In genomic region chr3:48475188-48475587, GRCh38 we compare ENCODE assay signal across 12 cellular contexts. TPM values are rescaled to one million over a fixed set of nuclear protein-coding genes. Genes with fewer than 3 reads are reported as not detected.
DNase-seq lines count a peak whose midpoint lies in the region; ATAC-seq and TF ChIP-seq lines count a peak whose summit lies in the region.
"Had no signal": no experiment of that assay in that cellular context is flagged by ENCODE, and none has a peak within 500 bp of the region (broad histone marks: within the 10 kb centered on the region; RNA-seq: fewer than 3 reads in every experiment).

No MANE protein-coding gene starts in this region.

- H3K9me3 ChIP-seq in MM.1S (replicated peaks; ENCODE audit: insufficient read depth, low read length): no peaks in the 10 kb centered on the region

- peak overlapping the region; percentile 46 for H3K27ac Mint-ChIP-seq in activated naive CD8-positive, alpha-beta T cell
- H3K27ac Mint-ChIP-seq in activated naive CD8-positive, alpha-beta T cell treated with anti-CD3 and anti-CD28 coated beads, Interleukin-2, amount 50 U/mL, for 24 hours: no peak overlapping the region
- H3K27ac Mint-ChIP-seq in activated T-helper 1 cell treated with anti-CD3 and anti-CD28 coated beads, Interleukin-12 subunit alpha, Interleukin-12 subunit beta, Interleukin-2, Interleukin-4 antibody, amounts not matched to agents 30 ng/mL and 10 ng/mL and 1 ng/mL, durations not matched to agents 14 hours and 24 hours and 36 hours: peak overlapping the region; percentile 82
- peak overlapping the region; percentile 83 to 97 (median 90) for H3K27ac Mint-ChIP-seq in immature natural killer cell
- H3K27ac Mint-ChIP-seq in stimulated activated naive B cell treated with anti-CD40 and anti-IgM and Interleukin-4, amounts not matched to agents 10 μg/mL and 1 μg/mL and 100 μg/mL, for 72 hours: peak overlapping the region; percentile 78

- no peak for TF ChIP-seq CTCF in MM.1S (IDR thresholded peaks at IDR 0.05; ENCODE audit: low read length)

- no peak overlapping the region for H2AFZ ChIP-seq in MM.1S (ENCODE audit: low read length)

- no peak overlapping the region for H3K4me2 ChIP-seq in MM.1S (ENCODE audit: low read depth, low read length)

- H3K4me1 ChIP-seq in MM.1S (ENCODE audit: low read length): peaks cover 17% of the 10 kb centered on the region

- H4K20me1 ChIP-seq in MM.1S (ENCODE audit: insufficient read depth, low read length): no peaks in the 10 kb centered on the region

- H3K4me3 Mint-ChIP-seq in activated naive CD8-positive, alpha-beta T cell: no peak overlapping the region
- H3K4me3 Mint-ChIP-seq in activated naive CD8-positive, alpha-beta T cell treated with anti-CD3 and anti-CD28 coated beads, Interleukin-2, amount 50 U/mL, for 24 hours: no peak overlapping the region
- no peak overlapping the region for H3K4me3 Mint-ChIP-seq in activated T-helper 1 cell treated with anti-CD3 and anti-CD28 coated beads, Interleukin-12 subunit alpha, Interleukin-12 subunit beta, Interleukin-2, Interleukin-4 antibody, amounts not matched to agents 30 ng/mL and 10 ng/mL and 1 ng/mL, durations not matched to agents 14 hours and 24 hours and 36 hours
- no peak overlapping the region for H3K4me3 Mint-ChIP-seq in immature natural killer cell
- H3K4me3 Mint-ChIP-seq in stimulated activated naive B cell treated with anti-CD40 and anti-IgM and Interleukin-4, amounts not matched to agents 10 μg/mL and 1 μg/mL and 100 μg/mL, for 72 hours: no peak overlapping the region

- no peaks in the 10 kb centered on the region for H3K36me3 ChIP-seq in MM.1S (replicated peaks; ENCODE audit: insufficient read depth, low read length)
- H3K36me3 ChIP-seq: brain microvascular endothelial cell had no signal

- H3K9ac ChIP-seq in MM.1S (ENCODE audit: low read length): no peak overlapping the region

- peaks cover 61% of the 10 kb centered on the region for H3K4me1 Mint-ChIP-seq in activated naive CD8-positive, alpha-beta T cell (ENCODE audit: low read depth)
- peaks cover 61% of the 10 kb centered on the region for H3K4me1 Mint-ChIP-seq in activated naive CD8-positive, alpha-beta T cell treated with anti-CD3 and anti-CD28 coated beads, Interleukin-2, amount 50 U/mL, for 24 hours
- H3K4me1 Mint-ChIP-seq in activated T-helper 1 cell treated with anti-CD3 and anti-CD28 coated beads, Interleukin-12 subunit alpha, Interleukin-12 subunit beta, Interleukin-2, Interleukin-4 antibody, amounts not matched to agents 30 ng/mL and 10 ng/mL and 1 ng/mL, durations not matched to agents 14 hours and 24 hours and 36 hours (ENCODE audit: low read depth): peaks cover 61% of the 10 kb centered on the region
- peaks cover 49 to 67% of the 10 kb centered on the region in 2 donors for H3K4me1 Mint-ChIP-seq in immature natural killer cell
- peaks cover 46 to 58% of the 10 kb centered on the region in 2 donors for H3K4me1 Mint-ChIP-seq in stimulated activated naive B cell treated with anti-CD40 and anti-IgM and Interleukin-4, amounts not matched to agents 10 μg/mL and 1 μg/mL and 100 μg/mL, for 72 hours

- no peaks in the 10 kb centered on the region for H3K27me3 Mint-ChIP-seq in activated naive CD8-positive, alpha-beta T cell
- no peaks in the 10 kb centered on the region for H3K27me3 Mint-ChIP-seq in activated naive CD8-positive, alpha-beta T cell treated with anti-CD3 and anti-CD28 coated beads, Interleukin-2, amount 50 U/mL, for 24 hours
- H3K27me3 Mint-ChIP-seq in activated T-helper 1 cell treated with anti-CD3 and anti-CD28 coated beads, Interleukin-12 subunit alpha, Interleukin-12 subunit beta, Interleukin-2, Interleukin-4 antibody, amounts not matched to agents 30 ng/mL and 10 ng/mL and 1 ng/mL, durations not matched to agents 14 hours and 24 hours and 36 hours (ENCODE audit: insufficient read depth): no peaks in the 10 kb centered on the region
- H3K27me3 Mint-ChIP-seq in immature natural killer cell (ENCODE audit: low read depth in 3 of 3): peaks cover 12 to 21% (median 14%) of the 10 kb centered on the region in 3 donors
- no peaks in the 10 kb centered on the region for H3K27me3 Mint-ChIP-seq in stimulated activated naive B cell treated with anti-CD40 and anti-IgM and Interleukin-4, amounts not matched to agents 10 μg/mL and 1 μg/mL and 100 μg/mL, for 72 hours

- no peak for ATAC-seq in activated naive CD8-positive, alpha-beta T cell treated with anti-CD3 and anti-CD28 coated beads, Interleukin-2, amount 50 U/mL, for 24 hours
- ATAC-seq in stimulated activated naive B cell treated with anti-CD40 and anti-IgM and Interleukin-4, amounts not matched to agents 10 μg/mL and 1 μg/mL and 100 μg/mL, for 72 hours (replicated peaks): no peak
- ATAC-seq in GM18861 (IDR thresholded peaks at IDR 0.05; ENCODE audit: unreplicated experiment) (no peak), esophagus mucosa (no peak)
- ATAC-seq: activated CD4-positive, CD25-positive, alpha-beta regulatory T cell treated with anti-CD3 and anti-CD28 coated beads, Interleukin-2, amount 50 U/mL, for 24 hours had no signal

- intact Hi-C loops in activated T-helper 1 cell treated with anti-CD3 and anti-CD28 coated beads, Interleukin-12 subunit alpha, Interleukin-12 subunit beta, Interleukin-2, Interleukin-4 antibody, amounts not matched to agents 30 ng/mL and 10 ng/mL and 1 ng/mL, durations not matched to agents 14 hours and 24 hours and 36 hours (cut with micrococcal nuclease): loop anchor here (10.0 kb wide), 2 partner anchors 420 to 690 kb away; partner anchors contain the start of genes SLC25A20 and SMARCC1

- peaks cover 13% of the 10 kb centered on the region; the same call in 1 of the 2 replicates for H3F3A ChIP-seq in MM.1S (ENCODE audit: insufficient read depth, low read length)

- no peaks in the 10 kb centered on the region for H3K36me3 Mint-ChIP-seq in activated naive CD8-positive, alpha-beta T cell
- H3K36me3 Mint-ChIP-seq in activated naive CD8-positive, alpha-beta T cell treated with anti-CD3 and anti-CD28 coated beads, Interleukin-2, amount 50 U/mL, for 24 hours (ENCODE audit: low read depth): peaks cover 4% of the 10 kb centered on the region
- H3K36me3 Mint-ChIP-seq in activated T-helper 1 cell treated with anti-CD3 and anti-CD28 coated beads, Interleukin-12 subunit alpha, Interleukin-12 subunit beta, Interleukin-2, Interleukin-4 antibody, amounts not matched to agents 30 ng/mL and 10 ng/mL and 1 ng/mL, durations not matched to agents 14 hours and 24 hours and 36 hours (ENCODE audit: low read depth): peaks cover 18% of the 10 kb centered on the region
- no peaks in the 10 kb centered on the region for H3K36me3 Mint-ChIP-seq in immature natural killer cell
- peaks cover 0 to 8% of the 10 kb centered on the region in 2 donors for H3K36me3 Mint-ChIP-seq in stimulated activated naive B cell treated with anti-CD40 and anti-IgM and Interleukin-4, amounts not matched to agents 10 μg/mL and 1 μg/mL and 100 μg/mL, for 72 hours

- no peaks in the 10 kb centered on the region for H3K27me3 ChIP-seq in MM.1S (replicated peaks; ENCODE audit: insufficient read depth, low read length)
- H3K27me3 ChIP-seq: brain microvascular endothelial cell had no signal

- H3K27ac ChIP-seq in MM.1S (ENCODE audit: low read length): no peak overlapping the region
- H3K27ac ChIP-seq: brain microvascular endothelial cell had no signal

- H3K9me3 Mint-ChIP-seq in activated naive CD8-positive, alpha-beta T cell (ENCODE audit: low read depth): no peaks in the 10 kb centered on the region
- H3K9me3 Mint-ChIP-seq in activated naive CD8-positive, alpha-beta T cell treated with anti-CD3 and anti-CD28 coated beads, Interleukin-2, amount 50 U/mL, for 24 hours: no peaks in the 10 kb centered on the region
- H3K9me3 Mint-ChIP-seq in activated T-helper 1 cell treated with anti-CD3 and anti-CD28 coated beads, Interleukin-12 subunit alpha, Interleukin-12 subunit beta, Interleukin-2, Interleukin-4 antibody, amounts not matched to agents 30 ng/mL and 10 ng/mL and 1 ng/mL, durations not matched to agents 14 hours and 24 hours and 36 hours: no peaks in the 10 kb centered on the region
- no peaks in the 10 kb centered on the region for H3K9me3 Mint-ChIP-seq in immature natural killer cell
- H3K9me3 Mint-ChIP-seq in stimulated activated naive B cell treated with anti-CD40 and anti-IgM and Interleukin-4, amounts not matched to agents 10 μg/mL and 1 μg/mL and 100 μg/mL, for 72 hours: no peaks in the 10 kb centered on the region

- peaks cover 21% of the 10 kb centered on the region for H3K79me2 ChIP-seq in MM.1S (ENCODE audit: low read length)

- no peaks in the 10 kb centered on the region for H3K9me2 ChIP-seq in MM.1S (replicated peaks; ENCODE audit: insufficient read depth, low read length)

- DNase-seq in activated naive CD8-positive, alpha-beta T cell treated with anti-CD3 and anti-CD28 coated beads, Interleukin-2, amount 50 U/mL, for 24 hours: no peak
- DNase-seq in activated T-helper 1 cell treated with anti-CD3 and anti-CD28 coated beads, Interleukin-12 subunit alpha, Interleukin-12 subunit beta, Interleukin-2, Interleukin-4 antibody, amounts not matched to agents 30 ng/mL and 10 ng/mL and 1 ng/mL, durations not matched to agents 14 hours and 24 hours and 36 hours (ENCODE audit: low spot score): no peak
- DNase-seq in immature natural killer cell (no peak), MM.1S (no peak)
- no peak for DNase-seq in stimulated activated naive B cell treated with anti-CD40 and anti-IgM and Interleukin-4, amounts not matched to agents 10 μg/mL and 1 μg/mL and 100 μg/mL, for 72 hours
- DNase-seq: brain microvascular endothelial cell, NCI-H1417, OCI-M1 had no signal

- H3K4me3 ChIP-seq in MM.1S (ENCODE audit: low read length): no peak overlapping the region

RNA-seq across cellular contexts. Expression of gene ATRIP, which starts 28.7 kb away (rescaled TPM):
- total RNA-seq in activated T-helper 1 cell treated with anti-CD3 and anti-CD28 coated beads, Interleukin-12 subunit alpha, Interleukin-12 subunit beta, Interleukin-2, Interleukin-4 antibody, amounts not matched to agents 30 ng/mL and 10 ng/mL and 1 ng/mL, durations not matched to agents 14 hours and 24 hours and 36 hours: 16.5 and 20.5 TPM in 2 replicates
- polyA plus RNA-seq in immature natural killer cell: 10 to 100 TPM in 1 of 3 donors, 1 to 10 TPM in 2; 6.4 to 12.6 (median 6.6) TPM
- 6.3 TPM for total RNA-seq in esophagus mucosa

RNA-seq across cellular contexts. Expression of gene SHISA5, which starts 28.8 kb away (rescaled TPM):
- total RNA-seq in activated T-helper 1 cell treated with anti-CD3 and anti-CD28 coated beads, Interleukin-12 subunit alpha, Interleukin-12 subunit beta, Interleukin-2, Interleukin-4 antibody, amounts not matched to agents 30 ng/mL and 10 ng/mL and 1 ng/mL, durations not matched to agents 14 hours and 24 hours and 36 hours: 90.1 and 92.5 TPM in 2 replicates
- polyA plus RNA-seq in immature natural killer cell: 100 to 1,000 TPM; 351 to 618 (median 505) TPM
- 210 TPM for total RNA-seq in esophagus mucosa

RNA-seq across cellular contexts. Expression of gene TMA7, which starts 35.1 kb away (rescaled TPM):
- total RNA-seq in activated T-helper 1 cell treated with anti-CD3 and anti-CD28 coated beads, Interleukin-12 subunit alpha, Interleukin-12 subunit beta, Interleukin-2, Interleukin-4 antibody, amounts not matched to agents 30 ng/mL and 10 ng/mL and 1 ng/mL, durations not matched to agents 14 hours and 24 hours and 36 hours: 262 and 266 TPM in 2 replicates
- polyA plus RNA-seq in immature natural killer cell: 1,000 to 10,000 TPM in 1 of 3 donors, 100 to 1,000 TPM in 2; 593 to 1,259 (median 677) TPM
- total RNA-seq in esophagus mucosa: 244 TPM

RNA-seq across cellular contexts. Expression of gene CCDC51, which starts 35.3 kb away (rescaled TPM):
- 26.0 and 26.3 TPM in 2 replicates for total RNA-seq in activated T-helper 1 cell treated with anti-CD3 and anti-CD28 coated beads, Interleukin-12 subunit alpha, Interleukin-12 subunit beta, Interleukin-2, Interleukin-4 antibody, amounts not matched to agents 30 ng/mL and 10 ng/mL and 1 ng/mL, durations not matched to agents 14 hours and 24 hours and 36 hours
- 10 to 100 TPM; 10.2 to 16.3 (median 10.6) TPM for polyA plus RNA-seq in immature natural killer cell
- total RNA-seq in esophagus mucosa: 15.3 TPM

RNA-seq across cellular contexts. Expression of gene PLXNB1, which starts 45.3 kb away (rescaled TPM):
- total RNA-seq in activated T-helper 1 cell treated with anti-CD3 and anti-CD28 coated beads, Interleukin-12 subunit alpha, Interleukin-12 subunit beta, Interleukin-2, Interleukin-4 antibody, amounts not matched to agents 30 ng/mL and 10 ng/mL and 1 ng/mL, durations not matched to agents 14 hours and 24 hours and 36 hours: 5.7 and 7.0 TPM in 2 replicates
- under 1 TPM in 2 of 3 donors, not detected in 1; 0.11 to 0.19 TPM for polyA plus RNA-seq in immature natural killer cell
- 62.0 TPM for total RNA-seq in esophagus mucosa
